Comparison of ENCODE assay signal across 12 cellular contexts in the genomic region with DNA sequence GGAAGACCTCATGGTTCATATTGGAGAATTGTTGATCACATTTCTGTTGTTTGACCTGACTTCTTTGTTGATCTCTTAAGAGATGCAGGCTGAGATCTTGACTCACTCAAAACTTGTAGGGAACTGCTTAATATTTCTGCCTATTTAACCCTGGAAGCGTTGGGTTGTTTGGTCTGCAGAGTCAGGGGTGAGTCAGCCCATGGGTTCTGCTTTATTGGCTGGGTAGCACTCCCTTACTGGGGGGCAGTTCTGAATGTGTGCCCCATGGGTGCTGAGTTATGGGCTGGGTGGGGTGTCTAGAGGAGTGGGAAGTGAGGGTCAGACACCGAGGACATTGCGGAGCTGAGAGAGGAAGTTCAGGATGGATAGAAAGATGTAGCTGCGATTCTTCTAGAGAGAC.
DNase-seq lines count a peak whose midpoint lies in the region; FAIRE-seq and TF ChIP-seq lines count a peak whose summit lies in the region.
"Had no signal": no experiment of that assay in that cellular context is flagged by ENCODE, and none has a peak within 500 bp of the region (broad histone marks: within the 10 kb centered on the region; RNA-seq: fewer than 3 reads in every experiment).

No MANE protein-coding gene starts in this region.

- H3K23ac ChIP-seq in neuronal stem cell (ENCODE audit: low read depth, low read length, poor library complexity) = no peak overlapping the region

- H3K14ac ChIP-seq in neuronal stem cell (ENCODE audit: low read length) = no peak overlapping the region

- no peak overlapping the region for H3K4ac ChIP-seq in neuronal stem cell (ENCODE audit: low read length)

- DNase-seq in Caco-2 = no peak
- peak; percentile 62 for DNase-seq in RCC 7860 (ENCODE audit: low spot score)
- peak; percentile 37 to 67 for DNase-seq in foreskin fibroblast
- DNase-seq in renal cortical epithelial cell (ENCODE audit: low read depth) = peak; percentile 84
- DNase-seq in activated T-helper 2 cell treated with anti-CD3 and anti-CD28 coated beads, Interferon-gamma antibody, Interleukin-2, Interleukin-4, amounts not matched to agents 10 μg/mL and 5 μg/mL and 100 μg/mL, durations not matched to agents 14 hours and 24 hours and 36 hours (ENCODE audit: low spot score) = no peak
- no peak for DNase-seq in NCI-H146 (lab: John Stamatoyannopoulos, UW)
- DNase-seq in OCI-M1 (lab: John Stamatoyannopoulos, UW) = no peak
- no peak for DNase-seq in neuronal stem cell (ENCODE audit: low spot score)
- DNase-seq: activated T-cell treated with anti-CD3 and anti-CD28 coated beads, Interleukin-2, amount 50 U/mL, for 4 hours; left cardiac atrium; NCI-H446 treated with DMSO at 0.1 percent for 48 hours; testis had no signal

- no TSS peak for BruUV-seq in Caco-2 (replicated peaks; lab: Mats Ljungman, UMichigan)

- H3K18ac ChIP-seq in neuronal stem cell (ENCODE audit: low read length) = no peak overlapping the region

- no peak overlapping the region for H3K4me2 ChIP-seq in neuronal stem cell (ENCODE audit: insufficient read depth, low read length, poor library complexity, severe bottlenecking)

- H3K27me3 ChIP-seq in Caco-2 (replicated peaks; ENCODE audit: control insufficient read depth, insufficient read depth, low read length) = no peaks in the 10 kb centered on the region
- no peaks in the 10 kb centered on the region for H3K27me3 ChIP-seq in neuronal stem cell (ENCODE audit: control insufficient read depth in 3 of 3, insufficient read depth in 3 of 3, low read depth in 1 of 3, low read length in 3 of 3)
- H3K27me3 ChIP-seq: testis had no signal

- intact Hi-C loops in Caco-2 (cut with micrococcal nuclease; ENCODE audit: unreplicated experiment) = loop anchor here (5.0 kb wide), 1 partner anchor 41 kb away; no protein-coding TSS in a partner anchor
- intact Hi-C loops in activated T-helper 2 cell treated with anti-CD3 and anti-CD28 coated beads, Interferon-gamma antibody, Interleukin-2, Interleukin-4, amounts not matched to agents 10 μg/mL and 5 μg/mL and 100 μg/mL, durations not matched to agents 14 hours and 24 hours and 36 hours (cut with micrococcal nuclease) = no loop called here

- no peak for TF ChIP-seq CTCF in Caco-2 (IDR thresholded peaks at IDR 0.05; ENCODE audit: insufficient read depth in 1 of 2, low read depth in 1 of 2, low read length in 1 of 2, severe bottlenecking in 1 of 2, unreplicated experiment in 1 of 2)
- TF ChIP-seq CTCF in foreskin fibroblast (IDR thresholded peaks at IDR 0.05; ENCODE audit: low read depth, low read length) = no peak

- no peaks in the 10 kb centered on the region for H3K27me3 Mint-ChIP-seq in Caco-2 (ENCODE audit: insufficient read depth, unreplicated experiment)
- no peaks in the 10 kb centered on the region for H3K27me3 Mint-ChIP-seq in activated T-helper 2 cell treated with anti-CD3 and anti-CD28 coated beads, Interferon-gamma antibody, Interleukin-2, Interleukin-4, amounts not matched to agents 10 μg/mL and 5 μg/mL and 100 μg/mL, durations not matched to agents 14 hours and 24 hours and 36 hours (ENCODE audit: low read depth)

- POLR2A ChIA-PET in Caco-2 (lab: Charles Lee) = no interaction called here

- H3K9me3 ChIP-seq in Caco-2 = no peaks in the 10 kb centered on the region
- H3K9me3 ChIP-seq in neuronal stem cell (replicated peaks in 1 of 2; ENCODE audit: control insufficient read depth in 2 of 2, insufficient read depth in 1 of 2, low read depth in 1 of 2, low read length in 2 of 2) = no peaks in the 10 kb centered on the region
- H3K9me3 ChIP-seq: testis had no signal

- H3K9ac ChIP-seq in neuronal stem cell (ENCODE audit: low read depth, low read length, poor library complexity) = no peak overlapping the region

- no peak overlapping the region for H2BK15ac ChIP-seq in neuronal stem cell (ENCODE audit: low read length)

- H3K4me1 ChIP-seq in Caco-2 (peaks cover 70% of the 10 kb centered on the region), neuronal stem cell (ENCODE audit: control insufficient read depth in 2 of 2, insufficient read depth in 1 of 2, low read depth in 1 of 2, low read length in 2 of 2) (peaks cover 0 to 7% of the 10 kb centered on the region in 2 donors)

- H4K91ac ChIP-seq in neuronal stem cell (ENCODE audit: low read depth, low read length, poor library complexity) = no peak overlapping the region

- no CpG with 5 or more reads among the region's 4 CpGs for WGBS in neuronal stem cell (ENCODE audit: extremely low coverage in 2 of 2, insufficient read length in 2 of 2, insufficient replicate concordance in 1 of 2), 2 donors

- H3K27ac Mint-ChIP-seq in Caco-2 (ENCODE audit: unreplicated experiment) = peak overlapping the region; percentile 61
- no peak overlapping the region for H3K27ac Mint-ChIP-seq in activated T-helper 2 cell treated with anti-CD3 and anti-CD28 coated beads, Interferon-gamma antibody, Interleukin-2, Interleukin-4, amounts not matched to agents 10 μg/mL and 5 μg/mL and 100 μg/mL, durations not matched to agents 14 hours and 24 hours and 36 hours

- H3K27ac ChIP-seq in neuronal stem cell (replicated peaks; ENCODE audit: low read length) = no peak overlapping the region

- no peak overlapping the region for H2AFZ ChIP-seq in neuronal stem cell (ENCODE audit: low read length)

- H3K4me3 Mint-ChIP-seq in Caco-2 (ENCODE audit: unreplicated experiment) = no peak overlapping the region
- no peak overlapping the region for H3K4me3 Mint-ChIP-seq in activated T-helper 2 cell treated with anti-CD3 and anti-CD28 coated beads, Interferon-gamma antibody, Interleukin-2, Interleukin-4, amounts not matched to agents 10 μg/mL and 5 μg/mL and 100 μg/mL, durations not matched to agents 14 hours and 24 hours and 36 hours (ENCODE audit: low read depth)
- H3K4me3 Mint-ChIP-seq: activated T-cell treated with anti-CD3 and anti-CD28 coated beads, Interleukin-2, amount 50 U/mL, for 4 hours had no signal

- CTCF ChIA-PET in Caco-2 (lab: Charles Lee) = no interaction called here

- H4K8ac ChIP-seq in neuronal stem cell (ENCODE audit: low read depth, low read length) = no peak overlapping the region

- H3K36me3 ChIP-seq in Caco-2 (ENCODE audit: control insufficient read depth, insufficient read depth, low read length) (no peaks in the 10 kb centered on the region), neuronal stem cell (replicated peaks in 1 of 2; ENCODE audit: control insufficient read depth in 2 of 2, insufficient read depth in 2 of 2, low read length in 2 of 2) (no peaks in the 10 kb centered on the region)

- H3K4me3 ChIP-seq in Caco-2 (ENCODE audit: low read depth, low read length) (no peak overlapping the region), foreskin fibroblast (ENCODE audit: low read depth in 1 of 2, low read length in 2 of 2) (no peak overlapping the region), neuronal stem cell (ENCODE audit: low read length in 2 of 2) (no peak overlapping the region)
- H3K4me3 ChIP-seq: testis had no signal

- no peaks in the 10 kb centered on the region for H3K79me1 ChIP-seq in neuronal stem cell (ENCODE audit: low read depth, low read length)

- H3K4me1 Mint-ChIP-seq in Caco-2 (ENCODE audit: low read depth, unreplicated experiment) = peaks cover 57% of the 10 kb centered on the region
- peaks cover 17% of the 10 kb centered on the region for H3K4me1 Mint-ChIP-seq in activated T-helper 2 cell treated with anti-CD3 and anti-CD28 coated beads, Interferon-gamma antibody, Interleukin-2, Interleukin-4, amounts not matched to agents 10 μg/mL and 5 μg/mL and 100 μg/mL, durations not matched to agents 14 hours and 24 hours and 36 hours (ENCODE audit: low read depth)

- H2BK5ac ChIP-seq in neuronal stem cell (ENCODE audit: low read length) = no peak overlapping the region

- no peak overlapping the region for H2AK5ac ChIP-seq in neuronal stem cell (ENCODE audit: low read depth, low read length)

- H3K9me3 Mint-ChIP-seq in Caco-2 (ENCODE audit: unreplicated experiment) = peaks cover 7% of the 10 kb centered on the region
- no peaks in the 10 kb centered on the region for H3K9me3 Mint-ChIP-seq in activated T-helper 2 cell treated with anti-CD3 and anti-CD28 coated beads, Interferon-gamma antibody, Interleukin-2, Interleukin-4, amounts not matched to agents 10 μg/mL and 5 μg/mL and 100 μg/mL, durations not matched to agents 14 hours and 24 hours and 36 hours
- H3K9me3 Mint-ChIP-seq: activated T-cell treated with anti-CD3 and anti-CD28 coated beads, Interleukin-2, amount 50 U/mL, for 4 hours had no signal

- no peak overlapping the region for H2BK12ac ChIP-seq in neuronal stem cell (ENCODE audit: low read length)

- no peak overlapping the region for H2BK120ac ChIP-seq in neuronal stem cell (ENCODE audit: low read depth, low read length)

- peak; percentile 70 for FAIRE-seq in RCC 7860 (lab: Jason Lieb, UNC)

- peaks cover 19% of the 10 kb centered on the region for H3K36me3 Mint-ChIP-seq in Caco-2 (ENCODE audit: insufficient read depth, unreplicated experiment)
- H3K36me3 Mint-ChIP-seq in activated T-helper 2 cell treated with anti-CD3 and anti-CD28 coated beads, Interferon-gamma antibody, Interleukin-2, Interleukin-4, amounts not matched to agents 10 μg/mL and 5 μg/mL and 100 μg/mL, durations not matched to agents 14 hours and 24 hours and 36 hours (ENCODE audit: low read depth) = no peaks in the 10 kb centered on the region

Comparison
In these comparisons a context has a peak if more than half of its experiments do, and no peak if none do; other contexts are left out.
1. DNase-seq: peak in RCC 7860 (single experiment), foreskin fibroblast (2 of 2) and renal cortical epithelial cell (single experiment); none in Caco-2 (0 of 2), activated T-helper 2 cell treated with anti-CD3 and anti-CD28 coated beads, Interferon-gamma antibody, Interleukin-2, Interleukin-4, amounts not matched to agents 10 μg/mL and 5 μg/mL and 100 μg/mL, durations not matched to agents 14 hours and 24 hours and 36 hours (single experiment), NCI-H146 (single experiment), OCI-M1 (single experiment) and neuronal stem cell (single experiment).